8 cellular contexts compared by ENCODE assay signal in the genomic region with DNA sequence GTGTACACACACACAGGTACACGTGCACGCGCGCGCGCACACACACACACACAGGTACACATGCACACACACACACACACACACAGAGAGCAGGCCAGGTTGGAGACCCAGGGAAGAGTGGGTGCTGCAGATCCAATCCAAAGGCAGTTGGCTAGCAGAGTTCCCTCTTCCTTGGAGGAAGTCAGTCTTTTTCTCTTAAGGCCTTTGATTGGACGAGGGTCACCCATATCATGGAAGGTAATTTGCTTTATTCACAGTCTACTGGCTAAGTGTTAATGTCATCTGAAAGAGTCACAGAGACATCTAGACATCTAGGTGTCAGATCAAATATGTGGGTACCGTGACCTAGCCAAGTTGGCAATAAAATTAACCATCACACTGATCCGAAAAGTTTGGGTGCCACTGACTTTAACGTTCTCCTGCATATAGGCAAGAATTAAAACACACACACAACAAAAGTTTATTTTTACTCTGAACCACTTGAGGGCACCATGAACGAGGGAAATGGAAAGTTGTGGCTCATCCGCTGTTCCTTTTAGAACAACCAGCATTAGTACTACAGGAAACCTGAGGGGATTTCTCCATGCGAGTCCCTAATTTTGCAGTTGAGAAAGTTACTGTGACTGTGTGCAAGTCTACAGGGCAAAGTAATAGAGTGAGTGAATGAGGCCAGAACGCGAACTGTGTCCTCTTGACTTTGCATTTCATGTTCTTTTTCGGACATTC.
DNase-seq lines count a peak whose midpoint lies in the region; ATAC-seq and TF ChIP-seq lines count a peak whose summit lies in the region.

No MANE protein-coding gene starts in this region.

- H3K9me3 Mint-ChIP-seq in progenitor cell of endocrine pancreas (ENCODE audit: low read depth) = no peaks in the 10 kb centered on the region
- no peaks in the 10 kb centered on the region for H3K9me3 Mint-ChIP-seq in stimulated activated memory B cell treated with anti-CD40 and anti-IgM and Interleukin-4, amounts not matched to agents 10 μg/mL and 1 μg/mL and 100 μg/mL, for 72 hours

- no peaks in the 10 kb centered on the region for H3K27me3 Mint-ChIP-seq in progenitor cell of endocrine pancreas
- H3K27me3 Mint-ChIP-seq in stimulated activated memory B cell treated with anti-CD40 and anti-IgM and Interleukin-4, amounts not matched to agents 10 μg/mL and 1 μg/mL and 100 μg/mL, for 72 hours = peaks cover 11% of the 10 kb centered on the region

- DNase-seq in NCI-H510A treated with DMSO at 0.1 percent for 48 hours (lab: John Stamatoyannopoulos, UW) = peak; percentile 40
- no peak for DNase-seq in NCI-H510A (lab: John Stamatoyannopoulos, UW)
- peak; percentile 38 for DNase-seq in OCI-M1 (lab: John Stamatoyannopoulos, UW)
- DNase-seq in foreskin melanocyte = peak; percentile 26
- no peak for DNase-seq in progenitor cell of endocrine pancreas (ENCODE audit: low spot score, unreplicated experiment)
- DNase-seq in NK-92 (lab: John Stamatoyannopoulos, UW; ENCODE audit: unreplicated experiment) = no peak

- H3K4me3 Mint-ChIP-seq in progenitor cell of endocrine pancreas (ENCODE audit: low read depth) = no peak overlapping the region
- H3K4me3 Mint-ChIP-seq in stimulated activated memory B cell treated with anti-CD40 and anti-IgM and Interleukin-4, amounts not matched to agents 10 μg/mL and 1 μg/mL and 100 μg/mL, for 72 hours = no peak overlapping the region

- ATAC-seq in HG03342 (IDR thresholded peaks at IDR 0.05; ENCODE audit: unreplicated experiment) = no peak
- ATAC-seq in stimulated activated memory B cell treated with anti-CD40 and anti-IgM and Interleukin-4, amounts not matched to agents 10 μg/mL and 1 μg/mL and 100 μg/mL, for 72 hours = no peak

- peaks cover 4% of the 10 kb centered on the region for H3K4me1 Mint-ChIP-seq in progenitor cell of endocrine pancreas (ENCODE audit: low read depth)
- no peaks in the 10 kb centered on the region for H3K4me1 Mint-ChIP-seq in stimulated activated memory B cell treated with anti-CD40 and anti-IgM and Interleukin-4, amounts not matched to agents 10 μg/mL and 1 μg/mL and 100 μg/mL, for 72 hours

- peak; percentile 39 for TF ChIP-seq CTCF in progenitor cell of endocrine pancreas (IDR thresholded peaks at IDR 0.05; ENCODE audit: unreplicated experiment)

- H3K27ac Mint-ChIP-seq in progenitor cell of endocrine pancreas = no peak overlapping the region
- no peak overlapping the region for H3K27ac Mint-ChIP-seq in stimulated activated memory B cell treated with anti-CD40 and anti-IgM and Interleukin-4, amounts not matched to agents 10 μg/mL and 1 μg/mL and 100 μg/mL, for 72 hours

- H3K36me3 Mint-ChIP-seq in progenitor cell of endocrine pancreas (ENCODE audit: insufficient read depth) = peaks cover under 1% of the 10 kb centered on the region
- no peaks in the 10 kb centered on the region for H3K36me3 Mint-ChIP-seq in stimulated activated memory B cell treated with anti-CD40 and anti-IgM and Interleukin-4, amounts not matched to agents 10 μg/mL and 1 μg/mL and 100 μg/mL, for 72 hours

Comparison
In these comparisons a context has a peak if more than half of its experiments do, and no peak if none do; other contexts are left out.
1. DNase-seq: peak in NCI-H510A treated with DMSO at 0.1 percent for 48 hours (single experiment), OCI-M1 (single experiment) and foreskin melanocyte (single experiment); none in NCI-H510A (single experiment), progenitor cell of endocrine pancreas (single experiment) and NK-92 (single experiment).